ENCODE assay signal across 15 cellular contexts in the genomic region with DNA sequence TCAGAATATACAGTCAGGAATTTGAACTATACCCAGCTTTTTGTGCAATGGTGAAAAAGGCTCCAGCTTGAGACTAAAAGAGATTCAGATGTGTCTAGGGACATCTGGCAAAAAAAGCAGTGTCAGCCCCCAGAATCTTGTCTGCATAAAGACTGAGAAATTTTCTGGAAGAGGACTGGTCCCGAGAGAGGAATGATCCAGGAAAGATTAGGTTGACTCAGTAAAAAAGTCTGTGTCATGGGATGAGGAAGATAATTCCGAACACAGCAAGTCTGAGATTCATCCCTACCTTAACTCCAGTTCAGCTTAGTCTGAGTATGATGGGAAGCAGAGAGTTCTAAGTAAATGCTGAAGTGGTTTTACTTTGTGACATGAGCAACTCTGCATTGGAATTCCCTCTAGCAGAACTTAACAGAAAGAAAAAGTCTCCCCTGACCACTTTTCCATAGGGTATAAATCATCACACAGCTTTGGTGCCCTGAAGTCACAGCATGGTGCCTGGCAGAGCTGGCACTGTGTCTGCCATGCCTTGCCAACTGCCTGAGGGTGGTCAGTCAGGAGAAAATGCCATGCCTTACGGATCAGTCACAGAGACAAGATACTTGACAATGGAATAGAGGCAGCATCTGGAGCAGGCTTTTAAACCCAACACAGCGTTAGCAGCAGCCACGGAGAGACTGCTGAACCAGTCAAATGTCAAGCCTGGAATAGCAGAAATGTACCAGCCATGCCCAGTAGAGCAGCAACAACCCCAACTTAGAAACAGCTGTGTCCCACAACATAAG.
DNase-seq lines count a peak whose midpoint lies in the region; ATAC-seq, FAIRE-seq and TF ChIP-seq lines count a peak whose summit lies in the region.
"Had no signal": no experiment of that assay in that cellular context is flagged by ENCODE, and none has a peak within 500 bp of the region (broad histone marks: within the 10 kb centered on the region; RNA-seq: fewer than 3 reads in every experiment).

No MANE protein-coding gene starts in this region.

- H3K4me3 ChIP-seq in OCI-LY3 (ENCODE audit: low read length) (no peak overlapping the region), fibroblast of the aortic adventitia (ENCODE audit: low read depth, low read length) (no peak overlapping the region), small intestine (ENCODE audit: low read depth in 1 of 2, low read length in 2 of 2) (no peak overlapping the region), HAP-1 (no peak overlapping the region)
- H3K4me3 ChIP-seq: body of pancreas, sigmoid colon had no signal

- peak overlapping the region; percentile 66; the same call in 1 of the 2 replicates for H3K4me2 ChIP-seq in OCI-LY3 (ENCODE audit: low read length)

- H3K4me3 Mint-ChIP-seq in CD14-positive monocyte = peak overlapping the region; percentile 15 to 43
- H3K4me3 Mint-ChIP-seq: activated naive CD4-positive, alpha-beta T cell treated with anti-CD3 and anti-CD28 coated beads, Interleukin-2, amount 10 ng/mL, durations not matched to agents 7 days and 5 days had no signal

- no peaks in the 10 kb centered on the region for H3K36me3 ChIP-seq in OCI-LY3 (replicated peaks; ENCODE audit: low read depth, low read length)
- H3K36me3 ChIP-seq in small intestine (ENCODE audit: control insufficient read depth in 2 of 2, insufficient read depth in 2 of 2, low read length in 2 of 2) = no peaks in the 10 kb centered on the region
- no peaks in the 10 kb centered on the region for H3K36me3 ChIP-seq in HAP-1 (replicated peaks)
- H3K36me3 ChIP-seq: sigmoid colon had no signal

- H3K4me1 ChIP-seq in OCI-LY3 (ENCODE audit: low read length) (peaks cover 53% of the 10 kb centered on the region), small intestine (ENCODE audit: control insufficient read depth in 2 of 2, insufficient read depth in 1 of 2, low read depth in 1 of 2, low read length in 1 of 2) (no peaks in the 10 kb centered on the region), HAP-1 (no peaks in the 10 kb centered on the region)
- H3K4me1 ChIP-seq: body of pancreas, sigmoid colon had no signal

- 81 to 86% (median 81%) methylated on average over 5 of the region's 5 CpGs for WGBS in small intestine, 3 donors

- H3K27ac Mint-ChIP-seq in CD14-positive monocyte = peak overlapping the region; percentile 86 to 98 (median 97)
- H3K27ac Mint-ChIP-seq: activated naive CD4-positive, alpha-beta T cell treated with anti-CD3 and anti-CD28 coated beads, Interleukin-2, amount 10 ng/mL, durations not matched to agents 7 days and 5 days had no signal

- peaks cover 51% of the 10 kb centered on the region for H3K4me1 Mint-ChIP-seq in CD14-positive monocyte
- H3K4me1 Mint-ChIP-seq: activated naive CD4-positive, alpha-beta T cell treated with anti-CD3 and anti-CD28 coated beads, Interleukin-2, amount 10 ng/mL, durations not matched to agents 7 days and 5 days had no signal

- H3K36me3 Mint-ChIP-seq in CD14-positive monocyte = peaks cover 0 to 1% of the 10 kb centered on the region in 2 donors
- H3K36me3 Mint-ChIP-seq: activated naive CD4-positive, alpha-beta T cell treated with anti-CD3 and anti-CD28 coated beads, Interleukin-2, amount 10 ng/mL, durations not matched to agents 7 days and 5 days had no signal

- DNase-seq in CD14-positive monocyte (ENCODE audit: low spot score) (no peak), fibroblast of the aortic adventitia (ENCODE audit: low read depth) (peak; percentile 57), sciatic nerve (ENCODE audit: low spot score) (no peak), small intestine (no peak), dermis blood vessel endothelial cell (no peak), HAP-1 (ENCODE audit: low spot score in 2 of 2) (no peak)
- DNase-seq: activated CD4-positive, alpha-beta T cell treated with anti-CD3 and anti-CD28 coated beads for 48 hours; activated naive CD4-positive, alpha-beta T cell treated with anti-CD3 and anti-CD28 coated beads, Interleukin-2, amount 10 ng/mL, durations not matched to agents 7 days and 5 days; body of pancreas; DMS153; effector CD4-positive, alpha-beta T cell; IMR-90; sigmoid colon had no signal

- H3K9me3 Mint-ChIP-seq in CD14-positive monocyte = peaks cover 0 to 5% (median 0%) of the 10 kb centered on the region in 7 donors
- H3K9me3 Mint-ChIP-seq: activated naive CD4-positive, alpha-beta T cell treated with anti-CD3 and anti-CD28 coated beads, Interleukin-2, amount 10 ng/mL, durations not matched to agents 7 days and 5 days had no signal

- no peaks in the 10 kb centered on the region for H3K9me3 ChIP-seq in OCI-LY3 (ENCODE audit: insufficient read depth, low read length)
- H3K9me3 ChIP-seq in small intestine (ENCODE audit: control insufficient read depth, low read depth) = no peaks in the 10 kb centered on the region
- no peaks in the 10 kb centered on the region for H3K9me3 ChIP-seq in HAP-1
- H3K9me3 ChIP-seq: body of pancreas, sigmoid colon had no signal

- intact Hi-C loops in CD14-positive monocyte (cut with micrococcal nuclease) = loop anchor here in 1 of 2 donors (5.0 kb wide), 1 partner anchor 128 kb away; no protein-coding TSS in a partner anchor
- intact Hi-C loops in sciatic nerve (cut with DNase I) = no loop called here

- TF ChIP-seq CTCF in CD14-positive monocyte (IDR thresholded peaks at IDR 0.05) = no peak
- TF ChIP-seq CTCF in OCI-LY3 (IDR thresholded peaks at IDR 0.05; ENCODE audit: low read depth, low read length) = no peak
- TF ChIP-seq CTCF in fibroblast of the aortic adventitia (IDR thresholded peaks at IDR 0.05; ENCODE audit: insufficient read depth, low read length) = no peak

- H3K27me3 ChIP-seq in OCI-LY3 (ENCODE audit: low read depth, low read length) (no peaks in the 10 kb centered on the region), small intestine (ENCODE audit: control insufficient read depth in 2 of 2, insufficient read depth in 2 of 2, low read length in 2 of 2) (no peaks in the 10 kb centered on the region), HAP-1 (ENCODE audit: low read depth) (no peaks in the 10 kb centered on the region)
- H3K27me3 ChIP-seq: body of pancreas, sigmoid colon had no signal

- no peaks in the 10 kb centered on the region for H3K79me2 ChIP-seq in OCI-LY3 (ENCODE audit: low read length)

- peaks cover 0 to 2% (median 0%) of the 10 kb centered on the region in 3 donors for H3K27me3 Mint-ChIP-seq in CD14-positive monocyte (ENCODE audit: low read depth in 3 of 3)
- H3K27me3 Mint-ChIP-seq: activated naive CD4-positive, alpha-beta T cell treated with anti-CD3 and anti-CD28 coated beads, Interleukin-2, amount 10 ng/mL, durations not matched to agents 7 days and 5 days had no signal

- H2AFZ ChIP-seq in OCI-LY3 (ENCODE audit: low read depth, low read length) = no peak overlapping the region

- in situ Hi-C loops in HAP-1 (cut with MboI; ENCODE audit: low sequenced_read_pairs) = no loop called here

- ATAC-seq in sciatic nerve (peak; percentile 25), HG02610 (IDR thresholded peaks at IDR 0.05; ENCODE audit: unreplicated experiment) (no peak)
- ATAC-seq: body of pancreas had no signal

- peak overlapping the region; percentile 89 for H3K27ac ChIP-seq in OCI-LY3 (ENCODE audit: low read length)
- H3K27ac ChIP-seq in small intestine (ENCODE audit: low read depth in 1 of 2, low read length in 1 of 2) = no peak overlapping the region

- FAIRE-seq in small intestine (lab: Jason Lieb, UNC) = no peak

- no peaks in the 10 kb centered on the region for H4K20me1 ChIP-seq in OCI-LY3 (ENCODE audit: insufficient read depth, low read length)

- H3K9ac ChIP-seq in OCI-LY3 (ENCODE audit: low read length) = no peak overlapping the region
